Comparison of ENCODE assay signal across 8 cellular contexts in the genomic region with DNA sequence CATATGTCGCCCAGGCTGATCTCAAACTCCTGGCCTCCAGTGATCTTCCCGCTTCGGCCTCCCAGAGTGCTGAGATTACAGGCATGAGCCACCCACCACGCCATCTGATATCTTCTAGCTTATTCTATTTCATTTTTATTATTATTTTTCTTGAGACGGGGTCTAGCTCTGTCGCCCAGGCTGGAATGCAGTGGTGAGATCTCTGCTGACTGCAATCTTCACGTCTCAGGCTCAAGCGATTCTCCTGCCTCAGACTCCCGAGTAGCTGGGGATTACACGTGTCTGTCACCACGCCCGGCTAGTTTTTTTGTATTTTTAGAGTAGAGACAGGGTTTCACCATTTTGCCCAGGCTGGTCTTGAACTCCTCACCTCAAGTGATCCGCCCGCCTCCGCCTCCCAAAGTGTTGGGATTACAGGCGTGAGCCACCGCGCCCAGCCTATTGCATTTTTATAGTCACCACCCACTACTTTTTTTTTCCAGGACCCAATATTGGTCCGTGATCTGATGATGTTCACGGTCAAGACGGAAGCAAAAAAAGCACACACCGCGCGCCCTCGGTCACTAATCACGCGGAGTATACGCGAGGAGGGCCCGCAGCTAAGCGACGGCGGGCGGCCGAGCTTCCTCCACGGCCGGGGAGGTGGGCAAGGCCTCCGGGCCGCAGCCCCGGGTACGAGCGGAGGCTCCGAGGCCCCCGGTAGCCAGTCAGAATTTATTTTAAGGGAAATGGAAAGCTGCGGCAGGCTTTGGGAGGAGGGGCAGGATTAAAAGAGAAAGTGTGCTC. TPM values are rescaled to one million over a fixed set of nuclear protein-coding genes. Genes with fewer than 3 reads are reported as not detected.
A peak's percentile ranks its signal among the peaks of the same experiment; 100 is the strongest.
DNase-seq lines count a peak whose midpoint lies in the region; ATAC-seq and TF ChIP-seq lines count a peak whose summit lies in the region.

No MANE protein-coding gene starts in this region.

- ATAC-seq in GM21576 (IDR thresholded peaks at IDR 0.05; ENCODE audit: unreplicated experiment): peak; percentile 15
- peak; percentile 3 for ATAC-seq in stimulated activated naive CD8-positive, alpha-beta T cell treated with anti-CD3 and anti-CD28 coated beads, Interleukin-15, Interleukin-2, amounts not matched to agents 100 U/mL and 50 U/mL, for 24 hours

- no peak for DNase-seq in Jurkat, Clone E6-1 (ENCODE audit: low read depth, low spot score)
- DNase-seq in amniotic epithelial cell (ENCODE audit: low read depth): peak; percentile 54
- DNase-seq in iris pigment epithelial cell (ENCODE audit: low read depth): peak; percentile 69
- no peak for DNase-seq in stimulated activated naive CD8-positive, alpha-beta T cell treated with anti-CD3 and anti-CD28 coated beads, Interleukin-15, Interleukin-2, amounts not matched to agents 100 U/mL and 50 U/mL, for 24 hours
- DNase-seq in pons (ENCODE audit: low spot score): no peak
- DNase-seq in NCI-H1436 treated with DMSO at 0.1 percent for 48 hours (lab: John Stamatoyannopoulos, UW): no peak

- H3K4me3 ChIP-seq in GM12875 (ENCODE audit: low read depth, low read length): peak overlapping the region; percentile 66
- H3K4me3 ChIP-seq in Jurkat, Clone E6-1 (ENCODE audit: low read length): peak overlapping the region; percentile 59

- no peak for TF ChIP-seq CTCF in GM12875 (IDR thresholded peaks at IDR 0.05; ENCODE audit: borderline replicate concordance, insufficient read depth, low read depth, low read length)

RNA-seq across cellular contexts. Expression of a gene that starts 1.1 kb away (rescaled TPM):
- polyA plus RNA-seq in Jurkat, Clone E6-1 (2012; ENCODE audit: insufficient read depth, insufficient read length): 60.7 TPM

RNA-seq across cellular contexts. Expression of a gene that starts 22.0 kb away (rescaled TPM):
- 375 TPM for polyA plus RNA-seq in Jurkat, Clone E6-1 (2012; ENCODE audit: insufficient read depth, insufficient read length)

RNA-seq across cellular contexts. Expression of a gene that starts 22.4 kb away (rescaled TPM):
- 17.1 TPM for polyA plus RNA-seq in Jurkat, Clone E6-1 (2012; ENCODE audit: insufficient read depth, insufficient read length)

RNA-seq across cellular contexts. Expression of a gene that starts 55.5 kb away (rescaled TPM):
- polyA plus RNA-seq in Jurkat, Clone E6-1 (2012; ENCODE audit: insufficient read depth, insufficient read length): 29.5 TPM

Comparison
In these comparisons a context has a peak if more than half of its experiments do, and no peak if none do; other contexts are left out.
1. DNase-seq: peak in amniotic epithelial cell (single experiment) and iris pigment epithelial cell (single experiment); none in Jurkat, Clone E6-1 (single experiment), stimulated activated naive CD8-positive, alpha-beta T cell treated with anti-CD3 and anti-CD28 coated beads, Interleukin-15, Interleukin-2, amounts not matched to agents 100 U/mL and 50 U/mL, for 24 hours (single experiment), pons (single experiment) and NCI-H1436 treated with DMSO at 0.1 percent for 48 hours (single experiment).